In the genomic region with DNA sequence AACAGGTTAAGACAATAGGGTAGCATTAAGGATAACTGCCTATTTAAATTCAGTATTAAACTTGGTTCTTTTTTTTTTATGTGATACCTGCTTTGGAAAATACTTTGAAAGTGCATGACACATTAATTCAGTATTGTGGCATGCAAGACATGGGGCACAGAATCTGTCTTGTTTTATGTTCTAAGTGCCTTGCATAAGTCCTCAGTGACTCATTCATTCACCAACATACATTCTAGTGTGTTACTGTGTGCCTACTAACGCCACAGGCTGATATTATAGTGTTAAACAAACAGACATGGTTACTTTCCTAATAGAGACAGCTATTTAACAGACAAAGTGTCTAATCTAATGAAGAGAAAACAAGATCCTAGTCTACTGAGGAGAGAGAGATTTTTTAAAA, we compare ENCODE assay signal across 22 cellular contexts.
DNase-seq lines count a peak whose midpoint lies in the region; ATAC-seq, FAIRE-seq and TF ChIP-seq lines count a peak whose summit lies in the region.
"Had no signal": no experiment of that assay in that cellular context is flagged by ENCODE, and none has a peak within 500 bp of the region (broad histone marks: within the 10 kb centered on the region; RNA-seq: fewer than 3 reads in every experiment).

No MANE protein-coding gene starts in this region.

- no peak for ATAC-seq in GM19455 (IDR thresholded peaks at IDR 0.05; ENCODE audit: unreplicated experiment)
- no peak for ATAC-seq in GM18907 (IDR thresholded peaks at IDR 0.05; ENCODE audit: unreplicated experiment)
- ATAC-seq in naive thymus-derived CD4-positive, alpha-beta T cell, result no peak
- ATAC-seq: effector memory CD8-positive, alpha-beta T cell; psoas muscle; WTC11 had no signal

- no peaks in the 10 kb centered on the region for H3K9me3 ChIP-seq in astrocyte (ENCODE audit: insufficient read depth, low read depth, low read length)
- H3K9me3 ChIP-seq in naive thymus-derived CD4-positive, alpha-beta T cell (ENCODE audit: control insufficient read depth in 2 of 3, low read length in 3 of 3), result no peaks in the 10 kb centered on the region
- H3K9me3 ChIP-seq: psoas muscle, SJSA1, testis had no signal

- no peak overlapping the region for H3K27ac Mint-ChIP-seq in astrocyte (ENCODE audit: unreplicated experiment)
- H3K27ac Mint-ChIP-seq in naive thymus-derived CD4-positive, alpha-beta T cell, result no peak overlapping the region
- H3K27ac Mint-ChIP-seq: activated CD4-positive, alpha-beta memory T cell treated with anti-CD3 and anti-CD28 coated beads, Interleukin-2, amount 10 ng/mL, durations not matched to agents 7 days and 5 days; activated T-cell treated with anti-CD3 and anti-CD28 coated beads, Interleukin-2, amount 50 U/mL, for 24 hours; effector memory CD8-positive, alpha-beta T cell; mesothelial cell of epicardium; nephron progenitor cell; WTC11 had no signal

- no peaks in the 10 kb centered on the region for H3K79me2 ChIP-seq in astrocyte (ENCODE audit: insufficient read depth, low read length)

- peaks cover 11% of the 10 kb centered on the region for H3K4me1 Mint-ChIP-seq in astrocyte (ENCODE audit: low read depth, unreplicated experiment)
- H3K4me1 Mint-ChIP-seq in naive thymus-derived CD4-positive, alpha-beta T cell, result no peaks in the 10 kb centered on the region
- H3K4me1 Mint-ChIP-seq: activated CD4-positive, alpha-beta memory T cell treated with anti-CD3 and anti-CD28 coated beads, Interleukin-2, amount 10 ng/mL, durations not matched to agents 7 days and 5 days; nephron progenitor cell; WTC11 had no signal

- no peak overlapping the region for H2AFZ ChIP-seq in astrocyte (ENCODE audit: low read depth, low read length)

- no peaks in the 10 kb centered on the region for H3K9me3 Mint-ChIP-seq in astrocyte (ENCODE audit: unreplicated experiment)
- H3K9me3 Mint-ChIP-seq in naive thymus-derived CD4-positive, alpha-beta T cell, result peaks cover 0 to 4% (median 0%) of the 10 kb centered on the region in 11 donors
- H3K9me3 Mint-ChIP-seq: activated CD4-positive, alpha-beta memory T cell treated with anti-CD3 and anti-CD28 coated beads, Interleukin-2, amount 10 ng/mL, durations not matched to agents 7 days and 5 days; activated T-cell treated with anti-CD3 and anti-CD28 coated beads, Interleukin-2, amount 50 U/mL, for 24 hours; nephron progenitor cell had no signal

- H3K27me3 Mint-ChIP-seq in astrocyte (ENCODE audit: low read depth, unreplicated experiment), result no peaks in the 10 kb centered on the region
- peaks cover 0 to 14% (median 0%) of the 10 kb centered on the region in 5 donors for H3K27me3 Mint-ChIP-seq in naive thymus-derived CD4-positive, alpha-beta T cell
- H3K27me3 Mint-ChIP-seq: activated CD4-positive, alpha-beta memory T cell treated with anti-CD3 and anti-CD28 coated beads, Interleukin-2, amount 10 ng/mL, durations not matched to agents 7 days and 5 days had no signal

- H3K36me3 ChIP-seq in astrocyte (ENCODE audit: insufficient read depth, low read length), result no peaks in the 10 kb centered on the region
- H3K36me3 ChIP-seq in naive thymus-derived CD4-positive, alpha-beta T cell (ENCODE audit: control insufficient read depth in 2 of 3, insufficient read depth in 3 of 3, low read length in 3 of 3), result no peaks in the 10 kb centered on the region
- H3K36me3 ChIP-seq: SJSA1 had no signal

- no peak overlapping the region for H3K4me2 ChIP-seq in astrocyte (ENCODE audit: low read length)

- no peaks in the 10 kb centered on the region for H4K20me1 ChIP-seq in astrocyte (ENCODE audit: insufficient read depth, low read length)

- CTCF ChIA-PET in naive thymus-derived CD4-positive, alpha-beta T cell (lab: Charles Lee), result no interaction called here

- no peaks in the 10 kb centered on the region for H3K36me3 Mint-ChIP-seq in astrocyte (ENCODE audit: low read depth, unreplicated experiment)
- H3K36me3 Mint-ChIP-seq in naive thymus-derived CD4-positive, alpha-beta T cell, result peaks cover 0 to 5% (median 0%) of the 10 kb centered on the region in 5 donors
- H3K36me3 Mint-ChIP-seq: mesothelial cell of epicardium, WTC11 had no signal

- TF ChIP-seq CTCF in astrocyte (IDR thresholded peaks at IDR 0.05; ENCODE audit: insufficient read depth, low read depth, low read length), result no peak

- peak; percentile 19 for DNase-seq in Daoy (ENCODE audit: low read depth)
- peak; percentile 6 for DNase-seq in LHCN-M2 (ENCODE audit: low read depth)
- peak; percentile 6 for DNase-seq in astrocyte (ENCODE audit: low read depth)
- DNase-seq in kidney tubule cell (ENCODE audit: low spot score), result peak; percentile 37
- DNase-seq in stimulated activated CD4-positive, alpha-beta T cell treated with anti-CD3 and anti-CD28 coated beads, Interleukin-4, amount 100 ng/mL, for 24 hours, result no peak
- DNase-seq in naive thymus-derived CD4-positive, alpha-beta T cell, result no peak
- DNase-seq: activated CD4-positive, alpha-beta memory T cell treated with anti-CD3 and anti-CD28 coated beads, Interleukin-2, amount 10 ng/mL, durations not matched to agents 7 days and 5 days; activated naive CD4-positive, alpha-beta T cell treated with Interleukin-2 at 50 U/mL for 16 hours; activated T-cell treated with anti-CD3 and anti-CD28 coated beads, Interleukin-2, amount 50 U/mL, for 24 hours; aorta; DMS79 treated with DMSO at 0.1 percent for 48 hours; effector memory CD8-positive, alpha-beta T cell; kidney glomerular epithelial cell; NCI-H82; nephron progenitor cell; psoas muscle; testis had no signal

- no peaks in the 10 kb centered on the region for H3K27me3 ChIP-seq in astrocyte (ENCODE audit: insufficient read depth, low read length)
- no peaks in the 10 kb centered on the region for H3K27me3 ChIP-seq in naive thymus-derived CD4-positive, alpha-beta T cell (ENCODE audit: control insufficient read depth in 2 of 2, insufficient read depth in 2 of 2, low read length in 2 of 2)
- H3K27me3 ChIP-seq: SJSA1, testis had no signal

- H3K4me1 ChIP-seq in astrocyte (ENCODE audit: insufficient read depth, low read length), result no peaks in the 10 kb centered on the region
- no peaks in the 10 kb centered on the region for H3K4me1 ChIP-seq in naive thymus-derived CD4-positive, alpha-beta T cell (ENCODE audit: control insufficient read depth in 2 of 2, insufficient read depth in 2 of 2, low read length in 2 of 2)
- H3K4me1 ChIP-seq: psoas muscle, SJSA1, testis had no signal

- POLR2A ChIA-PET in naive thymus-derived CD4-positive, alpha-beta T cell (lab: Charles Lee), result no interaction called here

- H3K9ac ChIP-seq in astrocyte (ENCODE audit: low read length), result no peak overlapping the region

- H3K27ac ChIP-seq in astrocyte (ENCODE audit: low read depth, low read length), result no peak overlapping the region
- no peak overlapping the region for H3K27ac ChIP-seq in naive thymus-derived CD4-positive, alpha-beta T cell (ENCODE audit: low read depth, low read length)
- H3K27ac ChIP-seq: psoas muscle, SJSA1, testis had no signal

- FAIRE-seq in astrocyte (lab: Jason Lieb, UNC), result no peak

- H3K4me3 Mint-ChIP-seq in astrocyte (ENCODE audit: unreplicated experiment), result no peak overlapping the region
- H3K4me3 Mint-ChIP-seq in naive thymus-derived CD4-positive, alpha-beta T cell, result no peak overlapping the region
- H3K4me3 Mint-ChIP-seq: activated CD4-positive, alpha-beta memory T cell treated with anti-CD3 and anti-CD28 coated beads, Interleukin-2, amount 10 ng/mL, durations not matched to agents 7 days and 5 days; activated T-cell treated with anti-CD3 and anti-CD28 coated beads, Interleukin-2, amount 50 U/mL, for 24 hours; effector memory CD8-positive, alpha-beta T cell; mesothelial cell of epicardium; nephron progenitor cell; WTC11 had no signal

- intact Hi-C loops in naive thymus-derived CD4-positive, alpha-beta T cell (cut with micrococcal nuclease), result no loop called here

- H3K4me3 ChIP-seq in astrocyte (ENCODE audit: insufficient read depth, low read depth, low read length), result no peak overlapping the region
- no peak overlapping the region for H3K4me3 ChIP-seq in naive thymus-derived CD4-positive, alpha-beta T cell (ENCODE audit: low read length)
- H3K4me3 ChIP-seq: psoas muscle, SJSA1, testis had no signal

Comparison
In these comparisons a context has a peak if more than half of its experiments do, and no peak if none do; other contexts are left out.
1. DNase-seq: peak in Daoy (single experiment), LHCN-M2 (single experiment), astrocyte (single experiment) and kidney tubule cell (single experiment); none in stimulated activated CD4-positive, alpha-beta T cell treated with anti-CD3 and anti-CD28 coated beads, Interleukin-4, amount 100 ng/mL, for 24 hours (single experiment) and naive thymus-derived CD4-positive, alpha-beta T cell (0 of 9).